Comparison of ENCODE assay signal across 8 cellular contexts in genomic region chr3:49357466-49358216, GRCh38. TPM values are rescaled to one million over a fixed set of nuclear protein-coding genes. Genes with fewer than 3 reads are reported as not detected.
DNase-seq lines count a peak whose midpoint lies in the region; ATAC-seq and TF ChIP-seq lines count a peak whose summit lies in the region.

No MANE protein-coding gene starts in this region.

- TF ChIP-seq POLR2A in heart left ventricle (IDR thresholded peaks at IDR 0.05), result no peak
- no peak for TF ChIP-seq POLR2A in prostate gland (IDR thresholded peaks at IDR 0.05)

- WGBS in heart left ventricle, 4 donors, result 1 to 5% (median 4%) methylated on average over 37 to 61 of the region's 61 CpGs
- 1% methylated on average over 59 of the region's 61 CpGs for WGBS in prostate gland

- DNase-seq in GM12864 (ENCODE audit: low read depth) (no peak), SJSA1 (ENCODE audit: low read depth in 1 of 2, low spot score in 2 of 2) (peak; percentile 77 to 81), heart left ventricle (peak; percentile 51 to 77 (median 56)), prostate gland (ENCODE audit: low spot score) (peak; percentile 29), NCI-H2029 treated with DMSO at 0.1 percent for 48 hours (lab: John Stamatoyannopoulos, UW) (no peak), NCI-H2196 treated with DMSO at 0.1 percent for 48 hours (lab: John Stamatoyannopoulos, UW; ENCODE audit: unreplicated experiment) (no peak)
- DNase-seq in activated naive CD8-positive, alpha-beta T cell treated with anti-CD3 and anti-CD28 coated beads, Interleukin-2, amount 50 U/mL, for 16 hours (ENCODE audit: low read depth, low spot score), result peak; percentile 4

- peak overlapping the region; percentile 95 for H3K4me3 ChIP-seq in GM12864 (ENCODE audit: low read depth, low read length)
- peak overlapping the region; percentile 57 for H3K4me3 ChIP-seq in SJSA1
- peak overlapping the region; percentile 60 to 92 (median 84) for H3K4me3 ChIP-seq in heart left ventricle
- H3K4me3 ChIP-seq in prostate gland, result peak overlapping the region; percentile 48 to 74

- H3K9me3 ChIP-seq in SJSA1 (replicated peaks) (no peaks in the 10 kb centered on the region), heart left ventricle (no peaks in the 10 kb centered on the region), prostate gland (no peaks in the 10 kb centered on the region)

- H3K27ac ChIP-seq in SJSA1, result peak overlapping the region; percentile 93
- peak overlapping the region; percentile 84 to 96 (median 91) for H3K27ac ChIP-seq in heart left ventricle
- H3K27ac ChIP-seq in prostate gland, result peak overlapping the region; percentile 81 to 84

- TF ChIP-seq CTCF in GM12864 (IDR thresholded peaks at IDR 0.05; ENCODE audit: low read depth, low read length, missing control alignments) (no peak), heart left ventricle (IDR thresholded peaks at IDR 0.05) (no peak), prostate gland (IDR thresholded peaks at IDR 0.05) (no peak)

- H3K36me3 ChIP-seq in SJSA1, result peaks cover 78% of the 10 kb centered on the region
- H3K36me3 ChIP-seq in heart left ventricle, result peaks cover 0 to 58% (median 44%) of the 10 kb centered on the region in 9 donors
- peaks cover 0 to 10% of the 10 kb centered on the region in 2 donors for H3K36me3 ChIP-seq in prostate gland

- peak; percentile 33 for ATAC-seq in HG02884 (IDR thresholded peaks at IDR 0.05; ENCODE audit: unreplicated experiment)
- peak in 3 of 4 donors; percentile 31 to 56 (median 52) for ATAC-seq in heart left ventricle

- H3K4me1 ChIP-seq in SJSA1 (replicated peaks) (peaks cover 45% of the 10 kb centered on the region), heart left ventricle (peaks cover 3 to 54% (median 26%) of the 10 kb centered on the region in 12 donors), prostate gland (replicated peaks) (peaks cover 8% of the 10 kb centered on the region)

- intact Hi-C loops in heart left ventricle (cut with DNase I), result loop anchor here in 9 of 10 donors (1.0 to 10.0 kb wide), 6 partner anchors 17 to 67 kb away; partner anchors contain the start of genes RHOA (in 6 of the 9), TCTA (in 6 of the 9), AMT (in 1 of the 9) and NICN1 (in 1 of the 9)
- intact Hi-C loops in prostate gland (cut with DNase I), result loop anchor here (5.0 kb wide), 1 partner anchor 55 kb away; the partner anchor contains the start of genes RHOA and TCTA

- H3K27me3 ChIP-seq in SJSA1 (replicated peaks), result no peaks in the 10 kb centered on the region
- no peaks in the 10 kb centered on the region for H3K27me3 ChIP-seq in heart left ventricle
- no peaks in the 10 kb centered on the region for H3K27me3 ChIP-seq in prostate gland (replicated peaks; ENCODE audit: insufficient read depth)

RNA-seq across cellular contexts. Expression of gene GPX1, which starts 0.5 kb away (rescaled TPM):
- total RNA-seq in SJSA1 (2014; rRNA removed; shearing (Covaris generic)), result 226 and 326 TPM in 2 replicates
- total RNA-seq in heart left ventricle (100 to 1,000 TPM in 8 of 9 donors, 10 to 100 TPM in 1; 86.3 to 341 (median 124) TPM), prostate gland (100 to 1,000 TPM; 250 to 279 TPM)
- 100 to 1,000 TPM; 174 to 189 TPM for polyA plus RNA-seq in heart left ventricle

RNA-seq across cellular contexts. Expression of gene USP4, which starts 17.8 kb away (rescaled TPM):
- 7.8 and 11.5 TPM in 2 replicates for total RNA-seq in SJSA1 (2014; rRNA removed; shearing (Covaris generic))
- total RNA-seq in heart left ventricle (10 to 100 TPM; 17.3 to 48.6 (median 37.2) TPM), prostate gland (10 to 100 TPM; 18.3 to 30.8 TPM)
- polyA plus RNA-seq in heart left ventricle, result 10 to 100 TPM; 24.3 to 27.8 TPM

RNA-seq across cellular contexts. Expression of gene RHOA, which starts 54.1 kb away (rescaled TPM):
- 490 and 775 TPM in 2 replicates for total RNA-seq in SJSA1 (2014; rRNA removed; shearing (Covaris generic))
- total RNA-seq in heart left ventricle (100 to 1,000 TPM; 224 to 479 (median 291) TPM), prostate gland (100 to 1,000 TPM; 296 to 343 TPM)
- polyA plus RNA-seq in heart left ventricle, result 100 to 1,000 TPM; 106 to 406 TPM

RNA-seq across cellular contexts. Expression of gene TCTA, which starts 54.6 kb away (rescaled TPM):
- 21.6 and 21.7 TPM in 2 replicates for total RNA-seq in SJSA1 (2014; rRNA removed; shearing (Covaris generic))
- 10 to 100 TPM; 13.2 to 25.3 (median 16.7) TPM for total RNA-seq in heart left ventricle
- 10 to 100 TPM; 13.1 to 19.1 TPM for polyA plus RNA-seq in heart left ventricle
- total RNA-seq in prostate gland, result 10 to 100 TPM; 39.6 to 70.0 TPM

Comparison
In these comparisons a context has a peak if more than half of its experiments do, and no peak if none do; other contexts are left out.
1. DNase-seq: peak in SJSA1 (2 of 2), activated naive CD8-positive, alpha-beta T cell treated with anti-CD3 and anti-CD28 coated beads, Interleukin-2, amount 50 U/mL, for 16 hours (single experiment), heart left ventricle (5 of 5) and prostate gland (single experiment); none in GM12864 (single experiment), NCI-H2029 treated with DMSO at 0.1 percent for 48 hours (single experiment) and NCI-H2196 treated with DMSO at 0.1 percent for 48 hours (single experiment).
2. Peak in every context shown above with its lines, with median percentiles within 50 percentile points of each other: H3K4me3 ChIP-seq and H3K27ac ChIP-seq.